11 cellular contexts compared by ENCODE assay signal in the genomic region with DNA sequence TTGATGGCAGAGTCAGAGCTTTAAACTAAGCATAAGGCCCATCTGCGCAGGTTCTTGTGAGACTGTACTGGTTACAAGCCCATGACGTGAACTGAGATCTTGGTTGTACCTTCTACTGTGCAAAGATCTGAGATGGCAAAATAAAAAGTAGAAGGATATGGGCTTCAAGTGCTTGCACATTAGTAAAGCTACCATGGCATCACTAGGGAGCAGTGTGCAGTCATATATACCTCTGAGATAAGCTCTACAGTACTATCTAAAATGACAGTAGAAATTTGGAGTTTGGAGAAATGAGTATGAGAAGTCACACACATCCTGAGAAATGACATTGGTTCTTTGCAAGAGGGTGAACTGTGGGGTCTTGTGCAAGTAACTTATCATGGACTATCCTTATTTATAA.
DNase-seq lines count a peak whose midpoint lies in the region; ATAC-seq and TF ChIP-seq lines count a peak whose summit lies in the region.
"Had no signal": no experiment of that assay in that cellular context is flagged by ENCODE, and none has a peak within 500 bp of the region (broad histone marks: within the 10 kb centered on the region; RNA-seq: fewer than 3 reads in every experiment).

No MANE protein-coding gene starts in this region.

- ATAC-seq in right cardiac atrium (peak; percentile 37 to 71), GM18861 (IDR thresholded peaks at IDR 0.05; ENCODE audit: unreplicated experiment) (no peak)
- ATAC-seq: left colon had no signal

- no peaks in the 10 kb centered on the region for H3K4me1 ChIP-seq in right cardiac atrium (ENCODE audit: control insufficient read depth, insufficient read depth, low read length)
- H3K4me1 ChIP-seq: Peyer's patch had no signal

- CTCF ChIA-PET in AG04449 (lab: Yijun Ruan, JAX), result interaction anchor here (0.8 to 2.5 kb wide), 14 partner anchors 10 to 748 kb away, joined by 3 to 15 read pairs (median 4); no protein-coding TSS in a partner anchor

- no peak overlapping the region for H3K4me3 ChIP-seq in AG04449 (ENCODE audit: low read depth, low read length)
- H3K4me3 ChIP-seq in right cardiac atrium (ENCODE audit: low read length), result no peak overlapping the region
- H3K4me3 ChIP-seq: Peyer's patch had no signal

- TF ChIP-seq CTCF in AG04449 (IDR thresholded peaks at IDR 0.05; ENCODE audit: insufficient read depth, low read length, missing control alignments), result peak; percentile 52
- peak; percentile 65 for TF ChIP-seq CTCF in VCaP (conservative IDR thresholded peaks at IDR 0.05)

- POLR2A ChIA-PET in AG04449 (lab: Yijun Ruan, JAX), result no interaction called here

- intact Hi-C loops in right cardiac atrium (cut with DNase I) (loop anchor here (5.0 to 10.0 kb wide), 3 partner anchors 399 to 409 kb away; partner anchors contain the start of gene PRR16 (in 2 of the 4)), posterior cingulate gyrus (cut with DNase I) (no loop called here)

- 79% methylated on average over 2 of the region's 2 CpGs for WGBS in right cardiac atrium

- DNase-seq in AG04449 (ENCODE audit: low read depth, low spot score) (peak; percentile 26), H4 (ENCODE audit: low spot score) (peak; percentile 43), right cardiac atrium (no peak), NCI-H146 (lab: John Stamatoyannopoulos, UW) (no peak), posterior cingulate gyrus (no peak), NCI-H446 (lab: John Stamatoyannopoulos, UW) (no peak)
- DNase-seq: GDM1, left colon, Peyer's patch had no signal

- no peaks in the 10 kb centered on the region for H3K9me3 ChIP-seq in right cardiac atrium (ENCODE audit: control insufficient read depth, low read length)
- H3K9me3 ChIP-seq: Peyer's patch had no signal

- no peaks in the 10 kb centered on the region for H3K27me3 ChIP-seq in right cardiac atrium (ENCODE audit: control insufficient read depth, insufficient read depth)
- H3K27me3 ChIP-seq: Peyer's patch had no signal

- H3K27ac ChIP-seq in VCaP (no peak overlapping the region), right cardiac atrium (ENCODE audit: low read length) (peak overlapping the region; percentile 30)
- H3K27ac ChIP-seq: Peyer's patch had no signal

Comparison
In these comparisons a context has a peak if more than half of its experiments do, and no peak if none do; other contexts are left out.
1. DNase-seq: peak in AG04449 (single experiment) and H4 (single experiment); none in right cardiac atrium (0 of 3), NCI-H146 (single experiment), posterior cingulate gyrus (0 of 10) and NCI-H446 (0 of 2).